17 cellular contexts compared by ENCODE assay signal in genomic region chr6:35723587-35723986, GRCh38. TPM values are rescaled to one million over a fixed set of nuclear protein-coding genes. Genes with fewer than 3 reads are reported as not detected.
DNase-seq lines count a peak whose midpoint lies in the region; ATAC-seq, FAIRE-seq and TF ChIP-seq lines count a peak whose summit lies in the region.
"Had no signal": no experiment of that assay in that cellular context is flagged by ENCODE, and none has a peak within 500 bp of the region (broad histone marks: within the 10 kb centered on the region; RNA-seq: fewer than 3 reads in every experiment).

No MANE protein-coding gene starts in this region.

- no peak overlapping the region for H3K27ac Mint-ChIP-seq in stimulated activated memory B cell treated with anti-CD40 and anti-IgM and Interleukin-4, amounts not matched to agents 10 μg/mL and 1 μg/mL and 100 μg/mL, for 72 hours
- H3K27ac Mint-ChIP-seq in type B pancreatic cell, result no peak overlapping the region
- H3K27ac Mint-ChIP-seq: activated B cell treated with CpG ODN at 0.5 μM for 24 hours; stimulated activated naive CD8-positive, alpha-beta T cell treated with anti-CD3 and anti-CD28 coated beads, Interleukin-15, Interleukin-2, amounts not matched to agents 100 ng/mL and 50 ng/mL, for 24 hours had no signal

- TF ChIP-seq CTCF in type B pancreatic cell (conservative IDR thresholded peaks at IDR 0.05), result no peak

- FAIRE-seq in small intestine (lab: Jason Lieb, UNC), result no peak

- no peaks in the 10 kb centered on the region for H3K9me3 ChIP-seq in right cardiac atrium (ENCODE audit: control insufficient read depth, low read length)
- H3K9me3 ChIP-seq in esophagus (ENCODE audit: control insufficient read depth in 2 of 2, insufficient read depth in 1 of 2, low read depth in 1 of 2, low read length in 1 of 2), result no peaks in the 10 kb centered on the region
- H3K9me3 ChIP-seq in small intestine (ENCODE audit: control insufficient read depth, low read depth), result no peaks in the 10 kb centered on the region

- H3K27ac ChIP-seq in right cardiac atrium (ENCODE audit: low read length), result peak overlapping the region; percentile 67
- H3K27ac ChIP-seq in esophagus (ENCODE audit: low read depth in 2 of 2, low read length in 1 of 2), result peak overlapping the region; percentile 20 to 33
- H3K27ac ChIP-seq in small intestine (ENCODE audit: low read depth in 1 of 2, low read length in 1 of 2), result no peak overlapping the region

- H3K36me3 ChIP-seq in esophagus (ENCODE audit: control insufficient read depth in 2 of 2, insufficient read depth in 2 of 2, low read length in 1 of 2), result no peaks in the 10 kb centered on the region
- H3K36me3 ChIP-seq in small intestine (ENCODE audit: control insufficient read depth in 2 of 2, insufficient read depth in 2 of 2, low read length in 2 of 2), result no peaks in the 10 kb centered on the region

- H3K4me1 ChIP-seq in right cardiac atrium (ENCODE audit: control insufficient read depth, insufficient read depth, low read length) (peaks cover 51% of the 10 kb centered on the region), esophagus (ENCODE audit: control insufficient read depth in 2 of 2, insufficient read depth in 2 of 2, low read length in 1 of 2) (peaks cover 6 to 33% of the 10 kb centered on the region in 2 donors), small intestine (ENCODE audit: control insufficient read depth in 2 of 2, insufficient read depth in 1 of 2, low read depth in 1 of 2, low read length in 1 of 2) (peaks cover 9 to 21% of the 10 kb centered on the region in 2 donors)

- H3K4me1 Mint-ChIP-seq in stimulated activated memory B cell treated with anti-CD40 and anti-IgM and Interleukin-4, amounts not matched to agents 10 μg/mL and 1 μg/mL and 100 μg/mL, for 72 hours, result peaks cover 48% of the 10 kb centered on the region
- peaks cover 56% of the 10 kb centered on the region for H3K4me1 Mint-ChIP-seq in type B pancreatic cell (ENCODE audit: unreplicated experiment)

- DNase-seq in right cardiac atrium (no peak), left ventricle myocardium superior (no peak), posterior vena cava (ENCODE audit: low spot score) (peak; percentile 12), small intestine (no peak), type B pancreatic cell (ENCODE audit: extremely low spot score, unreplicated experiment) (no peak)
- DNase-seq: activated B cell treated with CpG ODN at 0.5 μM for 24 hours; activated CD8-positive, alpha-beta memory T cell treated with anti-CD3 and anti-CD28 coated beads, Interleukin-2, amount 50 U/mL, for 48 hours; amniotic stem cell; DMS53; immature natural killer cell; midbrain; NCI-H1048 had no signal

- no peak for ATAC-seq in right cardiac atrium
- no peak for ATAC-seq in left ventricle myocardium superior
- no peak for ATAC-seq in stimulated activated memory B cell treated with anti-CD40 and anti-IgM and Interleukin-4, amounts not matched to agents 10 μg/mL and 1 μg/mL and 100 μg/mL, for 72 hours
- ATAC-seq in HG02981 (IDR thresholded peaks at IDR 0.05; ENCODE audit: unreplicated experiment), result no peak

- no peaks in the 10 kb centered on the region for H3K27me3 Mint-ChIP-seq in stimulated activated memory B cell treated with anti-CD40 and anti-IgM and Interleukin-4, amounts not matched to agents 10 μg/mL and 1 μg/mL and 100 μg/mL, for 72 hours
- peaks cover 12% of the 10 kb centered on the region for H3K27me3 Mint-ChIP-seq in type B pancreatic cell
- H3K27me3 Mint-ChIP-seq: activated B cell treated with CpG ODN at 0.5 μM for 24 hours; stimulated activated naive CD8-positive, alpha-beta T cell treated with anti-CD3 and anti-CD28 coated beads, Interleukin-15, Interleukin-2, amounts not matched to agents 100 ng/mL and 50 ng/mL, for 24 hours had no signal

- no peak overlapping the region for H3K4me3 Mint-ChIP-seq in stimulated activated memory B cell treated with anti-CD40 and anti-IgM and Interleukin-4, amounts not matched to agents 10 μg/mL and 1 μg/mL and 100 μg/mL, for 72 hours
- no peak overlapping the region for H3K4me3 Mint-ChIP-seq in type B pancreatic cell
- H3K4me3 Mint-ChIP-seq: activated B cell treated with CpG ODN at 0.5 μM for 24 hours; immature natural killer cell; stimulated activated naive CD8-positive, alpha-beta T cell treated with anti-CD3 and anti-CD28 coated beads, Interleukin-15, Interleukin-2, amounts not matched to agents 100 ng/mL and 50 ng/mL, for 24 hours had no signal

- no peaks in the 10 kb centered on the region for H3K27me3 ChIP-seq in right cardiac atrium (ENCODE audit: control insufficient read depth, insufficient read depth)
- no peaks in the 10 kb centered on the region for H3K27me3 ChIP-seq in esophagus (ENCODE audit: control insufficient read depth in 1 of 2, insufficient read depth in 2 of 2, low read length in 2 of 2)
- no peaks in the 10 kb centered on the region for H3K27me3 ChIP-seq in small intestine (ENCODE audit: control insufficient read depth in 2 of 2, insufficient read depth in 2 of 2, low read length in 2 of 2)

- H3K4me3 ChIP-seq in right cardiac atrium (ENCODE audit: low read length) (no peak overlapping the region), esophagus (ENCODE audit: low read depth in 1 of 2, low read length in 2 of 2) (no peak overlapping the region), small intestine (ENCODE audit: low read depth in 1 of 2, low read length in 2 of 2) (no peak overlapping the region)

- no peaks in the 10 kb centered on the region for H3K36me3 Mint-ChIP-seq in stimulated activated memory B cell treated with anti-CD40 and anti-IgM and Interleukin-4, amounts not matched to agents 10 μg/mL and 1 μg/mL and 100 μg/mL, for 72 hours
- no peaks in the 10 kb centered on the region for H3K36me3 Mint-ChIP-seq in type B pancreatic cell
- H3K36me3 Mint-ChIP-seq: immature natural killer cell had no signal

- intact Hi-C loops in right cardiac atrium (cut with DNase I), result no loop called here
- intact Hi-C loops in left ventricle myocardium superior (cut with micrococcal nuclease), result no loop called here
- intact Hi-C loops in posterior vena cava (cut with DNase I), result no loop called here

- WGBS in right cardiac atrium, result 88% methylated on average over 2 of the region's 2 CpGs
- 89 to 97% methylated on average over 2 of the region's 2 CpGs for WGBS in esophagus, 2 donors
- WGBS in small intestine, 3 donors, result 91 to 98% (median 97%) methylated on average over 2 of the region's 2 CpGs

- H3K9me3 Mint-ChIP-seq in stimulated activated memory B cell treated with anti-CD40 and anti-IgM and Interleukin-4, amounts not matched to agents 10 μg/mL and 1 μg/mL and 100 μg/mL, for 72 hours, result no peaks in the 10 kb centered on the region
- H3K9me3 Mint-ChIP-seq in type B pancreatic cell, result no peaks in the 10 kb centered on the region
- H3K9me3 Mint-ChIP-seq: activated B cell treated with CpG ODN at 0.5 μM for 24 hours; immature natural killer cell; stimulated activated naive CD8-positive, alpha-beta T cell treated with anti-CD3 and anti-CD28 coated beads, Interleukin-15, Interleukin-2, amounts not matched to agents 100 ng/mL and 50 ng/mL, for 24 hours had no signal

RNA-seq across cellular contexts. Expression of gene ARMC12, which starts 13.2 kb away (rescaled TPM):
- total RNA-seq in right cardiac atrium (under 1 TPM in 1 of 4 donors, not detected in 3; 0.31 TPM), left ventricle myocardium superior (not detected), posterior vena cava (1 to 10 TPM in 1 of 2 donors, under 1 TPM in 1; 0.57 to 1.1 TPM), type B pancreatic cell (ENCODE audit: low replicate concordance) (0.26 and 1.8 TPM in 2 replicates)
- polyA plus RNA-seq in right cardiac atrium (0.32 TPM), esophagus (under 1 TPM; 0.27 to 0.96 TPM), small intestine (1 to 10 TPM in 1 of 3 donors, under 1 TPM in 1, not detected in 1; 0.72 to 2.5 TPM)

RNA-seq across cellular contexts. Expression of gene FKBP5, which starts 34.9 kb away (rescaled TPM):
- total RNA-seq in right cardiac atrium, result 100 to 1,000 TPM; 109 to 155 (median 111) TPM
- polyA plus RNA-seq in right cardiac atrium, result 75.0 TPM
- total RNA-seq in left ventricle myocardium superior, result 82.8 TPM
- 10 to 100 TPM; 32.8 to 45.9 TPM for polyA plus RNA-seq in esophagus
- total RNA-seq in posterior vena cava, result 100 to 1,000 TPM in 1 of 2 donors, 10 to 100 TPM in 1; 83.1 to 193 TPM
- 100 to 1,000 TPM in 2 of 3 donors, 10 to 100 TPM in 1; 62.7 to 150 (median 115) TPM for polyA plus RNA-seq in small intestine
- 2.0 and 12.5 TPM in 2 replicates for total RNA-seq in type B pancreatic cell (ENCODE audit: low replicate concordance)

RNA-seq across cellular contexts. Expression of gene CLPSL2, which starts 52.8 kb away (rescaled TPM):
- total RNA-seq in right cardiac atrium (not detected), left ventricle myocardium superior (not detected), posterior vena cava (not detected), type B pancreatic cell (ENCODE audit: low replicate concordance) (not detected in 2 replicates)
- polyA plus RNA-seq in right cardiac atrium (not detected), esophagus (not detected), small intestine (not detected)
- total RNA-seq: activated B cell treated with CpG ODN at 0.5 μM for 24 hours, renal cortical epithelial cell had no signal
- polyA plus RNA-seq: immature natural killer cell had no signal

RNA-seq across cellular contexts. Expression of gene CLPSL1, which starts 57.2 kb away (rescaled TPM):
- total RNA-seq in right cardiac atrium, result not detected
- not detected for polyA plus RNA-seq in right cardiac atrium
- total RNA-seq in left ventricle myocardium superior, result not detected
- polyA plus RNA-seq in esophagus, result not detected
- total RNA-seq in posterior vena cava, result not detected
- not detected for polyA plus RNA-seq in small intestine
- total RNA-seq in type B pancreatic cell (ENCODE audit: low replicate concordance), result not detected in 2 replicates
- total RNA-seq: activated B cell treated with CpG ODN at 0.5 μM for 24 hours, renal cortical epithelial cell had no signal
- polyA plus RNA-seq: immature natural killer cell had no signal

Comparison
In these comparisons a context has a peak if more than half of its experiments do, and no peak if none do; other contexts are left out.
1. H3K27ac ChIP-seq: peak in right cardiac atrium (single experiment) and esophagus (2 of 2); none in small intestine (0 of 2).